Comparison of ENCODE assay signal across 25 cellular contexts in genomic region chr2:176872406-176872805, GRCh38.
"Had no signal": no experiment of that assay in that cellular context is flagged by ENCODE, and none has a peak within 500 bp of the region (broad histone marks: within the 10 kb centered on the region; RNA-seq: fewer than 3 reads in every experiment).

No MANE protein-coding gene starts in this region.

- H3K36me3 Mint-ChIP-seq: stimulated activated naive B cell treated with anti-CD40 and anti-IgM and Interleukin-4, amounts not matched to agents 10 μg/mL and 1 μg/mL and 100 μg/mL, for 72 hours; type B pancreatic cell had no signal

- DNase-seq: cerebellar nuclear complex; effector memory CD8-positive, alpha-beta T cell; esophagus squamous epithelium; foreskin fibroblast; glutamatergic neuron; immature natural killer cell; kidney; left colon; left ventricle myocardium superior; naive thymus-derived CD4-positive, alpha-beta T cell; psoas muscle; retina; stimulated activated CD4-positive, alpha-beta T cell treated with anti-CD3 and anti-CD28 coated beads, Interleukin-2, amount 100 ng/mL, for 24 hours; stimulated activated CD4-positive, alpha-beta T cell treated with anti-CD3 and anti-CD28 coated beads, Interleukin-4, amount 100 ng/mL, for 4 hours; stimulated activated naive B cell treated with anti-CD40 and anti-IgM and Interleukin-4, amounts not matched to agents 10 μg/mL and 1 μg/mL and 100 μg/mL, for 72 hours; stimulated activated naive CD8-positive, alpha-beta T cell treated with anti-CD3 and anti-CD28 coated beads, Interleukin-15, amount 100 ng/mL, for 72 hours; testis; uterus had no signal

- H3K27me3 ChIP-seq: esophagus squamous epithelium, neutrophil, testis, uterus had no signal

- H3K27me3 Mint-ChIP-seq: dendritic cell treated with granulocyte-macrophage colony-stimulating factor and Interleukin-4, amounts not matched to agents 40 ng/mL and 50 ng/mL, for 4 days; stimulated activated naive CD8-positive, alpha-beta T cell treated with anti-CD3 and anti-CD28 coated beads, Interleukin-15, amount 100 ng/mL, for 72 hours had no signal

- ATAC-seq: effector memory CD8-positive, alpha-beta T cell; gastroesophageal sphincter; left colon; left ventricle myocardium superior; naive thymus-derived CD4-positive, alpha-beta T cell; psoas muscle; sciatic nerve; stimulated activated naive B cell treated with anti-CD40 and anti-IgM and Interleukin-4, amounts not matched to agents 10 μg/mL and 1 μg/mL and 100 μg/mL, for 72 hours; stimulated activated naive CD8-positive, alpha-beta T cell treated with anti-CD3 and anti-CD28 coated beads, Interleukin-15, amount 100 ng/mL, for 72 hours had no signal

- H3K9me3 ChIP-seq: esophagus squamous epithelium, neutrophil, psoas muscle, testis, uterus had no signal

- H3K36me3 ChIP-seq: esophagus squamous epithelium, gastroesophageal sphincter, neutrophil, uterus had no signal

- H3K4me1 Mint-ChIP-seq: stimulated activated naive B cell treated with anti-CD40 and anti-IgM and Interleukin-4, amounts not matched to agents 10 μg/mL and 1 μg/mL and 100 μg/mL, for 72 hours had no signal

- H3K27ac Mint-ChIP-seq: dendritic cell treated with granulocyte-macrophage colony-stimulating factor and Interleukin-4, amounts not matched to agents 40 ng/mL and 50 ng/mL, for 4 days; effector memory CD8-positive, alpha-beta T cell; naive thymus-derived CD4-positive, alpha-beta T cell; stimulated activated naive B cell treated with anti-CD40 and anti-IgM and Interleukin-4, amounts not matched to agents 10 μg/mL and 1 μg/mL and 100 μg/mL, for 72 hours; stimulated activated naive CD8-positive, alpha-beta T cell treated with anti-CD3 and anti-CD28 coated beads, Interleukin-15, amount 100 ng/mL, for 72 hours; type B pancreatic cell had no signal

- FAIRE-seq: colon, kidney had no signal

- H3K4me3 ChIP-seq: esophagus squamous epithelium, gastroesophageal sphincter, lung, psoas muscle, testis, uterus had no signal

- H3K4me1 ChIP-seq: esophagus squamous epithelium, gastroesophageal sphincter, psoas muscle, testis, uterus had no signal

- H3K4me3 Mint-ChIP-seq: dendritic cell treated with granulocyte-macrophage colony-stimulating factor and Interleukin-4, amounts not matched to agents 40 ng/mL and 50 ng/mL, for 4 days; effector memory CD8-positive, alpha-beta T cell; immature natural killer cell; naive thymus-derived CD4-positive, alpha-beta T cell; stimulated activated naive B cell treated with anti-CD40 and anti-IgM and Interleukin-4, amounts not matched to agents 10 μg/mL and 1 μg/mL and 100 μg/mL, for 72 hours; stimulated activated naive CD8-positive, alpha-beta T cell treated with anti-CD3 and anti-CD28 coated beads, Interleukin-15, amount 100 ng/mL, for 72 hours; type B pancreatic cell had no signal

- H3K27ac ChIP-seq: esophagus squamous epithelium, gastroesophageal sphincter, neutrophil, psoas muscle, testis, uterus had no signal
